In genomic region chr1:1020415-1021009, GRCh38 we compare ENCODE assay signal across 8 cellular contexts. TPM values are rescaled to one million over a fixed set of nuclear protein-coding genes. Genes with fewer than 3 reads are reported as not detected.
DNase-seq lines count a peak whose midpoint lies in the region; ATAC-seq and TF ChIP-seq lines count a peak whose summit lies in the region.

No MANE protein-coding gene starts in this region.

- no peak overlapping the region for H3K27ac Mint-ChIP-seq in activated CD8-positive, alpha-beta T cell treated with anti-CD3 and anti-CD28 coated beads for 36 hours

- no peaks in the 10 kb centered on the region for H3K36me3 Mint-ChIP-seq in activated CD8-positive, alpha-beta T cell treated with anti-CD3 and anti-CD28 coated beads for 36 hours (ENCODE audit: low read depth)

- H3K36me3 ChIP-seq in hepatocyte (replicated peaks; ENCODE audit: insufficient read depth, low read depth): no peaks in the 10 kb centered on the region

- no peaks in the 10 kb centered on the region for H3K9me3 Mint-ChIP-seq in activated CD8-positive, alpha-beta T cell treated with anti-CD3 and anti-CD28 coated beads for 36 hours

- POLR2A ChIA-PET in activated CD8-positive, alpha-beta T cell treated with anti-CD3 and anti-CD28 coated beads for 36 hours (lab: Charles Lee): no interaction called here

- H3K4me2 ChIP-seq in hepatocyte: peak overlapping the region; percentile 97

- peak; percentile 53 to 63 for DNase-seq in activated CD4-positive, alpha-beta T cell treated with anti-CD3 and anti-CD28 coated beads for 4 hours
- DNase-seq in activated CD4-positive, alpha-beta T cell treated with anti-CD3 and anti-CD28 coated beads for 48 hours: no peak
- DNase-seq in activated CD8-positive, alpha-beta T cell treated with anti-CD3 and anti-CD28 coated beads for 36 hours: peak; percentile 67
- DNase-seq in hepatocyte (ENCODE audit: low spot score): peak; percentile 74
- peak; percentile 32 for DNase-seq in stimulated activated naive CD4-positive, alpha-beta T cell treated with Interleukin-2 at 50 U/mL for 16 hours (lab: John Stamatoyannopoulos, UW)
- no peak for DNase-seq in NCI-H526 treated with DMSO at 0.1 percent for 48 hours (lab: John Stamatoyannopoulos, UW)
- DNase-seq in NCI-H2081 treated with DMSO at 0.1 percent for 48 hours (lab: John Stamatoyannopoulos, UW): no peak

- no peaks in the 10 kb centered on the region for H3K9me2 ChIP-seq in hepatocyte (replicated peaks; ENCODE audit: insufficient read depth)

- peaks cover 38% of the 10 kb centered on the region for H3K4me1 ChIP-seq in hepatocyte (ENCODE audit: insufficient read depth)

- H4K20me1 ChIP-seq in hepatocyte (ENCODE audit: insufficient read depth, poor library complexity, severe bottlenecking): no peaks in the 10 kb centered on the region

- H3K4me1 Mint-ChIP-seq in activated CD8-positive, alpha-beta T cell treated with anti-CD3 and anti-CD28 coated beads for 36 hours (ENCODE audit: low read depth): peaks cover 8% of the 10 kb centered on the region

- H3K27me3 Mint-ChIP-seq in activated CD8-positive, alpha-beta T cell treated with anti-CD3 and anti-CD28 coated beads for 36 hours: no peaks in the 10 kb centered on the region

- no peak overlapping the region for H3K4me3 Mint-ChIP-seq in activated CD8-positive, alpha-beta T cell treated with anti-CD3 and anti-CD28 coated beads for 36 hours

- ATAC-seq in HG02943 (IDR thresholded peaks at IDR 0.05; ENCODE audit: low read depth, unreplicated experiment): peak; percentile 13
- no peak for ATAC-seq in activated CD8-positive, alpha-beta T cell treated with anti-CD3 and anti-CD28 coated beads for 36 hours

- 1% methylated on average over 19 of the region's 59 CpGs for WGBS in hepatocyte (ENCODE audit: low lambda C conversion rate, missing lambda C conversion rate)

- no peaks in the 10 kb centered on the region for H3K9me3 ChIP-seq in hepatocyte (ENCODE audit: low read depth)

- H3K27me3 ChIP-seq in hepatocyte: no peaks in the 10 kb centered on the region

- TF ChIP-seq CTCF in activated CD8-positive, alpha-beta T cell treated with anti-CD3 and anti-CD28 coated beads for 36 hours (IDR thresholded peaks at IDR 0.05): no peak
- no peak for TF ChIP-seq CTCF in hepatocyte (IDR thresholded peaks at IDR 0.05; ENCODE audit: poor library complexity)

- H2AFZ ChIP-seq in hepatocyte: no peak overlapping the region

- H3K4me3 ChIP-seq in hepatocyte: peak overlapping the region; percentile 93

- CTCF ChIA-PET in activated CD8-positive, alpha-beta T cell treated with anti-CD3 and anti-CD28 coated beads for 36 hours (lab: Charles Lee): interaction anchor here (3.4 kb wide), 1 partner anchor 19 kb away, joined by 14 read pairs; no protein-coding TSS in a partner anchor

- intact Hi-C loops in activated CD8-positive, alpha-beta T cell treated with anti-CD3 and anti-CD28 coated beads for 36 hours (cut with micrococcal nuclease): no loop called here

- H3K79me2 ChIP-seq in hepatocyte: peaks cover 36% of the 10 kb centered on the region

- peak overlapping the region; percentile 97 for H3K27ac ChIP-seq in hepatocyte

RNA-seq across cellular contexts. Expression of gene AGRN, which starts 0.6 kb away (rescaled TPM):
- 10 to 100 TPM; 64.9 to 68.0 TPM for total RNA-seq in activated CD8-positive, alpha-beta T cell treated with anti-CD3 and anti-CD28 coated beads for 36 hours
- 51.8 and 81.8 TPM in 2 replicates for total RNA-seq in hepatocyte
- 53.3 and 61.2 TPM in 2 replicates for polyA plus RNA-seq in hepatocyte

RNA-seq across cellular contexts. Expression of gene ISG15, which starts 7.2 kb away (rescaled TPM):
- 100 to 1,000 TPM in 1 of 2 experiments, 10 to 100 TPM in 1; 94.5 to 102 TPM for total RNA-seq in activated CD8-positive, alpha-beta T cell treated with anti-CD3 and anti-CD28 coated beads for 36 hours
- total RNA-seq in hepatocyte: 62.3 and 86.0 TPM in 2 replicates
- 88.5 and 89.6 TPM in 2 replicates for polyA plus RNA-seq in hepatocyte

RNA-seq across cellular contexts. Expression of gene HES4, which starts 20.6 kb away (rescaled TPM):
- 1 to 10 TPM; 5.7 to 9.0 TPM for total RNA-seq in activated CD8-positive, alpha-beta T cell treated with anti-CD3 and anti-CD28 coated beads for 36 hours
- total RNA-seq in hepatocyte: 21.4 and 28.7 TPM in 2 replicates
- 74.5 and 107 TPM in 2 replicates for polyA plus RNA-seq in hepatocyte

RNA-seq across cellular contexts. Expression of gene PERM1, which starts 38.6 kb away (rescaled TPM):
- total RNA-seq in activated CD8-positive, alpha-beta T cell treated with anti-CD3 and anti-CD28 coated beads for 36 hours: not detected
- not detected in 2 replicates for total RNA-seq in hepatocyte
- 1.3 and 1.6 TPM in 2 replicates for polyA plus RNA-seq in hepatocyte

RNA-seq across cellular contexts. Expression of gene RNF223, which starts 53.6 kb away (rescaled TPM):
- not detected for total RNA-seq in activated CD8-positive, alpha-beta T cell treated with anti-CD3 and anti-CD28 coated beads for 36 hours
- total RNA-seq in hepatocyte: 0.08 and 0.43 TPM in 2 replicates
- 0.88 and 2.6 TPM in 2 replicates for polyA plus RNA-seq in hepatocyte

Comparison
In these comparisons a context has a peak if more than half of its experiments do, and no peak if none do; other contexts are left out.
1. DNase-seq: peak in activated CD4-positive, alpha-beta T cell treated with anti-CD3 and anti-CD28 coated beads for 4 hours (2 of 2), activated CD8-positive, alpha-beta T cell treated with anti-CD3 and anti-CD28 coated beads for 36 hours (single experiment), hepatocyte (single experiment) and stimulated activated naive CD4-positive, alpha-beta T cell treated with Interleukin-2 at 50 U/mL for 16 hours (single experiment); none in activated CD4-positive, alpha-beta T cell treated with anti-CD3 and anti-CD28 coated beads for 48 hours (single experiment), NCI-H526 treated with DMSO at 0.1 percent for 48 hours (single experiment) and NCI-H2081 treated with DMSO at 0.1 percent for 48 hours (single experiment).